ENCODE assay signal across 8 cellular contexts in the genomic region with DNA sequence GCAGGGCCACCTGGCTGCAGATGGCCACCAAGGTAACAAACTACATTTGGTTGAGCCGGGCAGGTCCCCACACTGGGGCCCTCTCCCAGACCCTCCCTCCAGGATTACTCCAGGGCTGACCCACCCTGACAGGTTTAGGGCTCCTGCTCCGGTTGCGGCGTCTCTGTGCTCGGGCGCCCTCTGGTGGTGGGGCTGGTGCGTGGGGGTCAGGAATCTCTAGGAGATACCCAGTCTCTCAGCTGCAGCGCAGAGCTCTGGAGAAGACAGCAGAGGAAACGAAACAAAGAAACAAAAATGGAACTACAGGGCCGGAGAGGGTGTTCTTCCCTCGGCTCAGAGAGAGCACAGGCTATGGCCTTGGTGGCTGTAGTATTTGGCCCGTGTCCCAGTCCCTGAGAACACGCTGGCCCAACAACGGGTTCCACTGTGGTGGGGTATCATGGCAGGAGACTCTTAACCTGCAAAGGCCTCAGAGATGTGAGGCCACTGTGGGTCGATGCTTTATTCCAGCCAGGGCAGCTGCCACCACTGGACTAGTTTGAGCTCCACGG. TPM values are rescaled to one million over a fixed set of nuclear protein-coding genes. Genes with fewer than 3 reads are reported as not detected.
A peak's percentile ranks its signal among the peaks of the same experiment; 100 is the strongest.
DNase-seq lines count a peak whose midpoint lies in the region; ATAC-seq, FAIRE-seq and TF ChIP-seq lines count a peak whose summit lies in the region.

No MANE protein-coding gene starts in this region.

- FAIRE-seq in HepG2 (lab: Jason Lieb, UNC): no peak

- no peak for TF ChIP-seq POLR2A in HepG2 (IDR thresholded peaks at IDR 0.05; ENCODE audit: insufficient read depth in 1 of 2, low read depth in 2 of 2, low read length in 2 of 2)

- no peak overlapping the region for H3K27ac Mint-ChIP-seq in chondrocyte (ENCODE audit: unreplicated experiment)

- H3K27me3 Mint-ChIP-seq in chondrocyte (ENCODE audit: low read depth): peaks cover 28% of the 10 kb centered on the region

- ATAC-seq in HepG2: peak; percentile 64

- H3K4me2 ChIP-seq in MM.1S (ENCODE audit: low read depth, low read length): peak overlapping the region; percentile 99
- no peak overlapping the region for H3K4me2 ChIP-seq in HepG2 (ENCODE audit: low read depth, low read length)

- H3K27me3 ChIP-seq in MM.1S (replicated peaks; ENCODE audit: insufficient read depth, low read length) (no peaks in the 10 kb centered on the region), HepG2 (ENCODE audit: control insufficient read depth in 1 of 2, insufficient read depth in 2 of 2, low read length in 2 of 2) (peaks cover 11 to 43% of the 10 kb centered on the region in 2 experiments)

- WGBS in HepG2 (ENCODE audit: low lambda C conversion rate): 10% methylated on average over 14 of the region's 16 CpGs

- H3K9me2 ChIP-seq in MM.1S (replicated peaks; ENCODE audit: insufficient read depth, low read length): no peaks in the 10 kb centered on the region

- H3K4me1 ChIP-seq in MM.1S (ENCODE audit: low read length) (peaks cover 4% of the 10 kb centered on the region; the same call in 1 of the 2 replicates), HepG2 (ENCODE audit: insufficient read depth, low read length) (peaks cover 17% of the 10 kb centered on the region)

- H2AFZ ChIP-seq in MM.1S (ENCODE audit: low read length) (peak overlapping the region; percentile 75), HepG2 (ENCODE audit: low read length) (no peak overlapping the region)

- H3K4me1 Mint-ChIP-seq in chondrocyte (ENCODE audit: low read depth): peaks cover 20% of the 10 kb centered on the region

- peaks cover 18% of the 10 kb centered on the region for H3F3A ChIP-seq in MM.1S (ENCODE audit: insufficient read depth, low read length)

- H3K9me3 Mint-ChIP-seq in chondrocyte (ENCODE audit: low read depth): no peaks in the 10 kb centered on the region

- no TSS peak for BruUV-seq in HepG2 (replicated peaks; lab: Mats Ljungman, UMichigan)

- H3K9me3 ChIP-seq in MM.1S (replicated peaks; ENCODE audit: insufficient read depth, low read length) (no peaks in the 10 kb centered on the region), HepG2 (ENCODE audit: low read length) (no peaks in the 10 kb centered on the region)

- H3K4me3 ChIP-seq in MM.1S (ENCODE audit: low read length) (peak overlapping the region; percentile 71), HepG2 (replicated peaks in 1 of 3; ENCODE audit: insufficient read depth in 1 of 3, low read depth in 2 of 3, low read length in 3 of 3) (no peak overlapping the region)

- POLR2A ChIA-PET in HepG2 (lab: Yijun Ruan, JAX): no interaction called here

- TF ChIP-seq RAD21 in HepG2 (CRISPR knock-in tag; IDR thresholded peaks at IDR 0.05): no peak

- DNase-seq in NCI-H2029 (lab: John Stamatoyannopoulos, UW): peak; percentile 34
- DNase-seq in NCI-H2029 treated with DMSO at 0.1 percent for 48 hours (lab: John Stamatoyannopoulos, UW): no peak
- DNase-seq in MM.1S: peak; percentile 87
- DNase-seq in activated CD4-positive, alpha-beta T cell treated with anti-CD3 and anti-CD28 coated beads for 24 hours (ENCODE audit: low read depth in 2 of 2): peak; percentile 56 to 76
- DNase-seq in chondrocyte (ENCODE audit: low spot score): no peak
- peak; percentile 19 for DNase-seq in HepG2 (ENCODE audit: low spot score)
- peak; percentile 35 to 52 (median 42) for DNase-seq in stimulated activated CD4-positive, alpha-beta T cell treated with anti-CD3 and anti-CD28 coated beads, TNF-alpha, amount 100 ng/mL, for 4 hours (ENCODE audit: low read depth in 3 of 3)
- DNase-seq in inferior parietal cortex (ENCODE audit: extremely low spot score): no peak

- H3K79me2 ChIP-seq in MM.1S (ENCODE audit: low read length): no peaks in the 10 kb centered on the region
- H3K79me2 ChIP-seq in HepG2 (ENCODE audit: insufficient read depth, low read length): no peaks in the 10 kb centered on the region

- CTCF ChIA-PET in HepG2 (lab: Yijun Ruan, JAX; ENCODE audit: low intra/inter-chr PET ratio, low total read pairs): interaction anchor here (2.8 kb wide), 1 partner anchor 55 kb away, joined by 31 read pairs; no protein-coding TSS in a partner anchor

- H3K36me3 Mint-ChIP-seq in chondrocyte (ENCODE audit: low read depth): no peaks in the 10 kb centered on the region

- TF ChIP-seq CTCF in MM.1S (IDR thresholded peaks at IDR 0.05; ENCODE audit: low read length) (peak; percentile 96), chondrocyte (IDR thresholded peaks at IDR 0.05) (peak; percentile 88), HepG2 (CRISPR knock-in tag; IDR thresholded peaks at IDR 0.05) (peak; percentile 73)

- H3K9ac ChIP-seq in MM.1S (ENCODE audit: low read length) (peak overlapping the region; percentile 23; the same call in 1 of the 2 replicates), HepG2 (ENCODE audit: insufficient read depth, low read depth, low read length) (no peak overlapping the region)

- peak overlapping the region; percentile 87 for H3K4me3 Mint-ChIP-seq in chondrocyte (ENCODE audit: unreplicated experiment)

- intact Hi-C loops in HepG2 (cut with micrococcal nuclease; ENCODE audit: unreplicated experiment): loop anchor here (1.0 to 5.0 kb wide), 2 partner anchors 55 to 92 kb away; no protein-coding TSS in a partner anchor

- TF ChIP-seq EP300 in HepG2 (IDR thresholded peaks at IDR 0.05; ENCODE audit: low read depth in 2 of 2, low read length in 2 of 2) (no peak), HepG2 (CRISPR knock-in tag; IDR thresholded peaks at IDR 0.05; ENCODE audit: borderline replicate concordance) (no peak)

- peak overlapping the region; percentile 9; the same call in 1 of the 2 replicates for H3K27ac ChIP-seq in MM.1S (ENCODE audit: low read length)
- no peak overlapping the region for H3K27ac ChIP-seq in HepG2 (ENCODE audit: extremely low read length, insufficient read depth, low read length)

- in situ Hi-C loops in HepG2 (cut with HindIII; ENCODE audit: extremely low pct_ligation_motif_present, low pct_unique_long_range_greater_than_20kb): loop anchor here (5.0 kb wide), 1 partner anchor 63 kb away; the partner anchor contains the start of gene ALKBH3

- H3K36me3 ChIP-seq in MM.1S (replicated peaks; ENCODE audit: insufficient read depth, low read length): no peaks in the 10 kb centered on the region
- no peaks in the 10 kb centered on the region for H3K36me3 ChIP-seq in HepG2 (replicated peaks in 1 of 2; ENCODE audit: control insufficient read depth in 1 of 2, insufficient read depth in 2 of 2, low read length in 2 of 2)

- H4K20me1 ChIP-seq in MM.1S (ENCODE audit: insufficient read depth, low read length) (no peaks in the 10 kb centered on the region), HepG2 (ENCODE audit: insufficient read depth, low read length) (peaks cover 2% of the 10 kb centered on the region; the same call in 1 of the 2 replicates)

TF ChIP-seq in HepG2, 621 proteins besides CTCF, POLR2A, EP300 and RAD21:
- TF ChIP-seq SRY (CRISPR knock-in tag; IDR thresholded peaks at IDR 0.05): 0 out of 2 replicates have a peak, but pooled peaks have one; percentile 36
- TF ChIP-seq ZNF558 (CRISPR knock-in tag; IDR thresholded peaks at IDR 0.05; ENCODE audit: borderline replicate concordance): no peak
- TF ChIP-seq, protein P1, sequence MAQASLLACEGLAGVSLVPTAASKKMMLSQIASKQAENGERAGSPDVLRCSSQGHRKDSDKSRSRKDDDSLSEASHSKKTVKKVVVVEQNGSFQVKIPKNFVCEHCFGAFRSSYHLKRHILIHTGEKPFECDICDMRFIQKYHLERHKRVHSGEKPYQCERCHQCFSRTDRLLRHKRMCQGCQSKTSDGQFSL (CRISPR knock-in tag; IDR thresholded peaks at IDR 0.05): 0 out of 2 replicates have a peak, but pooled peaks have one; percentile 25
- peak; percentile 14; the same call in 1 of the 2 replicates for TF ChIP-seq GABPB1 (CRISPR knock-in tag; IDR thresholded peaks at IDR 0.05)
- TF ChIP-seq STAG1 (CRISPR knock-in tag; IDR thresholded peaks at IDR 0.05): peak; percentile 41
- TF ChIP-seq ZNF101 (CRISPR knock-in tag; IDR thresholded peaks at IDR 0.05; ENCODE audit: borderline replicate concordance, low read depth): no peak
- TF ChIP-seq KDM2A (CRISPR knock-in tag; IDR thresholded peaks at IDR 0.05; ENCODE audit: borderline replicate concordance, low read depth): peak; percentile 40; the same call in 1 of the 2 replicates
- TF ChIP-seq GATA4 (IDR thresholded peaks at IDR 0.05; ENCODE audit: borderline replicate concordance, low read depth): no peak

RNA-seq across cellular contexts. Expression of gene C11orf96, which starts 2.4 kb away (rescaled TPM):
- total RNA-seq in chondrocyte (1.9 to 33.4 TPM (median 31.9 TPM) in 3 replicates), HepG2 (2016; rRNA removed; fragmentation: Illumina TruSeq; extraction: Trizol) (not detected in 2 replicates)
- not detected in 2 replicates for total RNA-seq in HepG2 (2016; cell fraction: cytosol; rRNA removed; fragmentation: Illumina TruSeq; extraction: Trizol; ENCODE audit: low read depth)
- total RNA-seq in HepG2 (2016; cell fraction: insoluble cytoplasmic fraction; rRNA removed; fragmentation: Illumina TruSeq; extraction: Trizol): not detected in 2 replicates
- total RNA-seq in HepG2 (2016; cell fraction: membrane; rRNA removed; fragmentation: Illumina TruSeq; extraction: Trizol): not detected in 2 replicates
- not detected in 2 replicates for total RNA-seq in HepG2 (2016; cell fraction: nucleus; rRNA removed; fragmentation: Illumina TruSeq; extraction: Trizol)
- polyA plus RNA-seq in HepG2 (2011; rRNA removed): 0.08 and 0.35 TPM in 2 replicates
- 0.25 and 0.28 TPM in 2 replicates for polyA plus RNA-seq in HepG2 (2011; cell fraction: cytosol; rRNA removed)
- 0.13 and 0.62 TPM in 2 replicates for polyA plus RNA-seq in HepG2 (2011; cell fraction: nucleus; rRNA removed)
- polyA plus RNA-seq in HepG2 (2012): 0.80 TPM in 1 of 2 replicates, not detected in the other
- polyA plus RNA-seq in HepG2 (2016; cell fraction: cytosol; fragmentation: Illumina TruSeq; extraction: Trizol; ENCODE audit: low read depth): not detected in 2 replicates
- not detected in 2 replicates for polyA plus RNA-seq in HepG2 (2016; cell fraction: insoluble cytoplasmic fraction; fragmentation: Illumina TruSeq; extraction: Trizol; ENCODE audit: low read depth)
- not detected in 2 replicates for polyA plus RNA-seq in HepG2 (2016; cell fraction: membrane; fragmentation: Illumina TruSeq; extraction: Trizol; ENCODE audit: low read depth)
- polyA plus RNA-seq in HepG2 (2016; cell fraction: nucleus; fragmentation: Illumina TruSeq; extraction: Trizol; ENCODE audit: insufficient read depth, low read depth): not detected in 2 replicates
- not detected in 2 replicates for polyA minus RNA-seq in HepG2 (2011; rRNA and poly(A)+ RNA removed; ENCODE audit: low replicate concordance)
- polyA minus RNA-seq in HepG2 (2011; cell fraction: cytosol; rRNA and poly(A)+ RNA removed): 0.49 TPM in 1 of 2 replicates, not detected in the other
- polyA minus RNA-seq in HepG2 (2011; cell fraction: nucleus; rRNA and poly(A)+ RNA removed): not detected in 2 replicates

Comparison
In these comparisons a context has a peak if more than half of its experiments do, and no peak if none do; other contexts are left out.
1. DNase-seq: peak in NCI-H2029 (single experiment), MM.1S (single experiment), activated CD4-positive, alpha-beta T cell treated with anti-CD3 and anti-CD28 coated beads for 24 hours (2 of 2), HepG2 (single experiment) and stimulated activated CD4-positive, alpha-beta T cell treated with anti-CD3 and anti-CD28 coated beads, TNF-alpha, amount 100 ng/mL, for 4 hours (3 of 3); none in NCI-H2029 treated with DMSO at 0.1 percent for 48 hours (single experiment), chondrocyte (single experiment) and inferior parietal cortex (single experiment).
2. Peak in every context shown above with its lines, with median percentiles within 50 percentile points of each other: CTCF ChIP-seq.